In genomic region chr20:4016349-4017050, GRCh38 we compare ENCODE assay signal across 14 cellular contexts. TPM values are rescaled to one million over a fixed set of nuclear protein-coding genes. Genes with fewer than 3 reads are reported as not detected.
DNase-seq lines count a peak whose midpoint lies in the region; ATAC-seq, FAIRE-seq and TF ChIP-seq lines count a peak whose summit lies in the region.
"Had no signal": no experiment of that assay in that cellular context is flagged by ENCODE, and none has a peak within 500 bp of the region (broad histone marks: within the 10 kb centered on the region; RNA-seq: fewer than 3 reads in every experiment).

No MANE protein-coding gene starts in this region.

- no peak for FAIRE-seq in HepG2 (lab: Jason Lieb, UNC)

- H3K27me3 ChIP-seq in HepG2 (ENCODE audit: control insufficient read depth in 1 of 2, insufficient read depth in 2 of 2, low read length in 2 of 2) = peaks cover 3 to 10% of the 10 kb centered on the region in 2 experiments; a peak in 3 of 5 replicates
- no peaks in the 10 kb centered on the region for H3K27me3 ChIP-seq in right lobe of liver
- H3K27me3 ChIP-seq: brain microvascular endothelial cell, left lung had no signal

- DNase-seq in HepG2 (ENCODE audit: low spot score) = no peak
- no peak for DNase-seq in right lobe of liver
- DNase-seq in WTC11 (ENCODE audit: low spot score) = no peak
- DNase-seq in immature natural killer cell = no peak
- no peak for DNase-seq in activated gamma-delta T cell (lab: John Stamatoyannopoulos, UW)
- no peak for DNase-seq in NCI-H524 treated with DMSO at 0.1 percent for 48 hours (lab: John Stamatoyannopoulos, UW)
- no peak for DNase-seq in NCI-H774 (lab: John Stamatoyannopoulos, UW)
- DNase-seq in NCI-H2081 (lab: John Stamatoyannopoulos, UW) = no peak
- DNase-seq: brain microvascular endothelial cell; KG1; left lung; NCI-H2029; OCI-M1; stimulated activated CD4-positive, alpha-beta T cell treated with anti-CD3 and anti-CD28 coated beads, Interleukin-1b, Interleukin-23, amount 100 ng/mL, for 48 hours had no signal

- no peak for ATAC-seq in HepG2
- no peak for ATAC-seq in right lobe of liver
- ATAC-seq in WTC11 = no peak

- in situ Hi-C loops in HepG2 (cut with HindIII; ENCODE audit: extremely low pct_ligation_motif_present, low pct_unique_long_range_greater_than_20kb) = loop anchor here (5.0 kb wide), 1 partner anchor 66 kb away; no protein-coding TSS in a partner anchor

- H3K4me1 Mint-ChIP-seq in WTC11 = peaks cover 52% of the 10 kb centered on the region
- peaks cover 26 to 27% of the 10 kb centered on the region in 2 donors for H3K4me1 Mint-ChIP-seq in immature natural killer cell

- peak overlapping the region; percentile 5; the same call in 1 of the 2 replicates for H3K27ac Mint-ChIP-seq in WTC11
- H3K27ac Mint-ChIP-seq in immature natural killer cell = peak overlapping the region; percentile 45 to 83 (median 76)

- intact Hi-C loops in HepG2 (cut with micrococcal nuclease; ENCODE audit: unreplicated experiment) (no loop called here), right lobe of liver (cut with DNase I) (loop anchor here (10.0 kb wide), 1 partner anchor 68 kb away; no protein-coding TSS in a partner anchor)

- no peak for TF ChIP-seq EP300 in HepG2 (IDR thresholded peaks at IDR 0.05; ENCODE audit: low read depth in 2 of 2, low read length in 2 of 2)
- no peak for TF ChIP-seq EP300 in HepG2 (CRISPR knock-in tag; IDR thresholded peaks at IDR 0.05; ENCODE audit: borderline replicate concordance)

- peak overlapping the region; percentile 18; the same call in 1 of the 2 replicates for H3K4me3 Mint-ChIP-seq in WTC11
- H3K4me3 Mint-ChIP-seq in immature natural killer cell = peak overlapping the region; percentile 28 to 85 (median 77)

- peak overlapping the region; percentile 45 for H2AFZ ChIP-seq in HepG2 (ENCODE audit: low read length)

- H3K9me3 Mint-ChIP-seq in WTC11 (no peaks in the 10 kb centered on the region), immature natural killer cell (no peaks in the 10 kb centered on the region)

- peaks cover 6% of the 10 kb centered on the region for H3K79me2 ChIP-seq in HepG2 (ENCODE audit: insufficient read depth, low read length)

- H4K20me1 ChIP-seq in HepG2 (ENCODE audit: insufficient read depth, low read length) = no peaks in the 10 kb centered on the region

- no peaks in the 10 kb centered on the region for H3K36me3 Mint-ChIP-seq in WTC11
- H3K36me3 Mint-ChIP-seq in immature natural killer cell = no peaks in the 10 kb centered on the region

- no TSS peak for BruUV-seq in HepG2 (replicated peaks; lab: Mats Ljungman, UMichigan)

- TF ChIP-seq POLR2A in HepG2 (IDR thresholded peaks at IDR 0.05; ENCODE audit: insufficient read depth in 1 of 2, low read depth in 2 of 2, low read length in 2 of 2) (no peak), right lobe of liver (IDR thresholded peaks at IDR 0.05) (no peak)

- POLR2A ChIA-PET in HepG2 (lab: Yijun Ruan, JAX) = interaction anchor here (1.0 to 1.2 kb wide), 3 partner anchors 10 to 122 kb away, joined by 3 to 6 read pairs (median 4); no protein-coding TSS in a partner anchor
- POLR2A ChIA-PET in WTC11 (lab: Charles Lee) = no interaction called here

- TF ChIP-seq CTCF in HepG2 (CRISPR knock-in tag; IDR thresholded peaks at IDR 0.05) (no peak), right lobe of liver (IDR thresholded peaks at IDR 0.05) (no peak), WTC11 (IDR thresholded peaks at IDR 0.05) (no peak)

- no peaks in the 10 kb centered on the region for H3K9me3 ChIP-seq in HepG2 (ENCODE audit: low read length)
- H3K9me3 ChIP-seq in right lobe of liver = no peaks in the 10 kb centered on the region
- H3K9me3 ChIP-seq: left lung had no signal

- H3K27ac ChIP-seq in HepG2 (ENCODE audit: extremely low read length, insufficient read depth, low read length) (no peak overlapping the region), right lobe of liver (no peak overlapping the region)
- H3K27ac ChIP-seq: brain microvascular endothelial cell had no signal

- H3K36me3 ChIP-seq in HepG2 (replicated peaks in 1 of 2; ENCODE audit: control insufficient read depth in 1 of 2, insufficient read depth in 2 of 2, low read length in 2 of 2) (no peaks in the 10 kb centered on the region), right lobe of liver (no peaks in the 10 kb centered on the region)
- H3K36me3 ChIP-seq: brain microvascular endothelial cell, left lung had no signal

- no peak for TF ChIP-seq RAD21 in HepG2 (CRISPR knock-in tag; IDR thresholded peaks at IDR 0.05)

- peaks cover 42% of the 10 kb centered on the region for H3K4me1 ChIP-seq in HepG2 (ENCODE audit: insufficient read depth, low read length)
- H3K4me1 ChIP-seq in right lobe of liver = peaks cover 0 to 13% (median 0%) of the 10 kb centered on the region in 4 donors

- WGBS in HepG2 (ENCODE audit: low lambda C conversion rate) = 85% methylated on average over 12 of the region's 12 CpGs
- WGBS in right lobe of liver (ENCODE audit: insufficient coverage, low coverage, low lambda C conversion rate, missing lambda C conversion rate) = 93% methylated on average over 3 of the region's 12 CpGs

- H3K27me3 Mint-ChIP-seq in WTC11 (ENCODE audit: low read depth) (peaks cover 7% of the 10 kb centered on the region), immature natural killer cell (ENCODE audit: low read depth in 3 of 3) (peaks cover 5 to 22% (median 20%) of the 10 kb centered on the region in 3 donors)

- no peak overlapping the region for H3K4me2 ChIP-seq in HepG2 (ENCODE audit: low read depth, low read length)

- CTCF ChIA-PET in HepG2 (lab: Yijun Ruan, JAX; ENCODE audit: low intra/inter-chr PET ratio, low total read pairs) = no interaction called here
- CTCF ChIA-PET in WTC11 (lab: Charles Lee) = interaction anchor here (1.0 to 1.8 kb wide), 4 partner anchors 10 to 89 kb away, joined by 3 to 8 read pairs (median 6); no protein-coding TSS in a partner anchor

- H3K4me3 ChIP-seq in HepG2 (replicated peaks in 1 of 3; ENCODE audit: insufficient read depth in 1 of 3, low read depth in 2 of 3, low read length in 3 of 3) = no peak overlapping the region
- H3K4me3 ChIP-seq in right lobe of liver = no peak overlapping the region

- H3K9ac ChIP-seq in HepG2 (ENCODE audit: insufficient read depth, low read depth, low read length) = no peak overlapping the region

TF ChIP-seq in HepG2, 621 proteins besides CTCF, POLR2A, EP300 and RAD21 (continues in another document):
- TF ChIP-seq ZSCAN22 (CRISPR knock-in tag; IDR thresholded peaks at IDR 0.05) = no peak
- TF ChIP-seq GATAD2A (CRISPR knock-in tag; IDR thresholded peaks at IDR 0.05) = no peak
- TF ChIP-seq ZNF776 (CRISPR knock-in tag; IDR thresholded peaks at IDR 0.05) = 0 out of 2 replicates have a peak, but pooled peaks have one; percentile 47
- TF ChIP-seq ZNF441 (CRISPR knock-in tag; IDR thresholded peaks at IDR 0.05; ENCODE audit: borderline replicate concordance) = peak; percentile 19; the same call in 1 of the 2 replicates
- no peak for TF ChIP-seq ZNF337 (CRISPR knock-in tag; IDR thresholded peaks at IDR 0.05; ENCODE audit: borderline replicate concordance, low read depth)
- TF ChIP-seq ZNF430 (CRISPR knock-in tag; IDR thresholded peaks at IDR 0.05) = no peak

RNA-seq across cellular contexts. Expression of gene RNF24, which starts 1.1 kb away (rescaled TPM):
- total RNA-seq in HepG2 (2016; rRNA removed; fragmentation: Illumina TruSeq; extraction: Trizol) = 2.4 and 2.9 TPM in 2 replicates
- total RNA-seq in HepG2 (2016; cell fraction: cytosol; rRNA removed; fragmentation: Illumina TruSeq; extraction: Trizol; ENCODE audit: low read depth) = 1.3 and 1.6 TPM in 2 replicates
- total RNA-seq in HepG2 (2016; cell fraction: insoluble cytoplasmic fraction; rRNA removed; fragmentation: Illumina TruSeq; extraction: Trizol) = 2.4 and 2.9 TPM in 2 replicates
- 2.8 and 3.3 TPM in 2 replicates for total RNA-seq in HepG2 (2016; cell fraction: membrane; rRNA removed; fragmentation: Illumina TruSeq; extraction: Trizol)
- total RNA-seq in HepG2 (2016; cell fraction: nucleus; rRNA removed; fragmentation: Illumina TruSeq; extraction: Trizol) = 3.7 and 4.2 TPM in 2 replicates
- 10.4 TPM in 2 replicates for polyA plus RNA-seq in HepG2 (2011; rRNA removed)
- 8.1 and 10.3 TPM in 2 replicates for polyA plus RNA-seq in HepG2 (2011; cell fraction: cytosol; rRNA removed)
- 10.7 and 11.5 TPM in 2 replicates for polyA plus RNA-seq in HepG2 (2011; cell fraction: nucleus; rRNA removed)
- polyA plus RNA-seq in HepG2 (2012) = 9.7 and 9.9 TPM in 2 replicates
- 2.5 and 3.5 TPM in 2 replicates for polyA plus RNA-seq in HepG2 (2016; cell fraction: cytosol; fragmentation: Illumina TruSeq; extraction: Trizol; ENCODE audit: low read depth)
- polyA plus RNA-seq in HepG2 (2016; cell fraction: insoluble cytoplasmic fraction; fragmentation: Illumina TruSeq; extraction: Trizol; ENCODE audit: low read depth) = 3.0 and 3.3 TPM in 2 replicates
- polyA plus RNA-seq in HepG2 (2016; cell fraction: membrane; fragmentation: Illumina TruSeq; extraction: Trizol; ENCODE audit: low read depth) = 3.9 and 4.1 TPM in 2 replicates
- polyA plus RNA-seq in HepG2 (2016; cell fraction: nucleus; fragmentation: Illumina TruSeq; extraction: Trizol; ENCODE audit: insufficient read depth, low read depth) = 5.8 and 6.3 TPM in 2 replicates
- polyA minus RNA-seq in HepG2 (2011; rRNA and poly(A)+ RNA removed; ENCODE audit: low replicate concordance) = 12.7 and 15.9 TPM in 2 replicates
- 9.9 and 12.7 TPM in 2 replicates for polyA minus RNA-seq in HepG2 (2011; cell fraction: cytosol; rRNA and poly(A)+ RNA removed)
- polyA minus RNA-seq in HepG2 (2011; cell fraction: nucleus; rRNA and poly(A)+ RNA removed) = 7.1 and 8.6 TPM in 2 replicates
- 1 to 10 TPM; 1.1 to 8.7 (median 2.2) TPM for total RNA-seq in right lobe of liver
- total RNA-seq in WTC11 (2021) = 11.0 to 12.5 TPM (median 11.7 TPM) in 3 replicates
- 10 to 100 TPM in 1 of 3 donors, 1 to 10 TPM in 2; 4.4 to 10.7 (median 7.4) TPM for polyA plus RNA-seq in immature natural killer cell
